In the genomic region with DNA sequence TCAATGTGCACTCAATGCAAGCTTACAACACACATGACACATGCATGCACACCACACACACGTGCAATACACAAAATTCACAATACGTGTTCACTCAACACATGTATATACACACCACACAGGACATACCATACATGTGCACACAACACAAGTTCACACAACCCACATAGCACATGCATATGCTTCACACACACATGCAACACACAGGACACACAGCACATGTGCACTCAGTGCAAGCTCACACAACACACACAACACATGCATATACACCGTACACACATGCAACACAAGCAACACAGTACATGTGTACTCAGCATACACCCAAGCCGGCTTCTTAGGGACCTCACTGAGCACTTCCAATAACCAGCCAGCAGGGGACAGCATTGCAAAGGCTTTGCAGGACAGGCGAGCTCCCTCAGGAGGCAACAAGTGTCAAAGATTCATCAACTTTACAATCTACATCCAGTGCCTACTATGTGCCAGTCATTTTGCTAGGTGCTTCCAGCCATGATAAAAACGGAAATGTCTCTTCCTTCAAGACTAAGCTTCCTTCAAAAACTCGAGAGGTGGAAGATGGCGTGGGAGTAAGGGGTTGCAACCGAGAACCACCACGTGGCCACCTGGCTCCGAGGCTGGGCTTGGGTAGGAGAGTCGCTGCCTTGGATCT, we compare ENCODE assay signal across 8 cellular contexts.
DNase-seq lines count a peak whose midpoint lies in the region; ATAC-seq, FAIRE-seq and TF ChIP-seq lines count a peak whose summit lies in the region.

No MANE protein-coding gene starts in this region.

- H3K36me3 ChIP-seq in tibial artery, result no peaks in the 10 kb centered on the region

- peaks cover 3 to 48% (median 29%) of the 10 kb centered on the region in 4 donors for H3K4me1 ChIP-seq in tibial artery

- H3K27ac ChIP-seq in tibial artery, result no peak overlapping the region

- no peak overlapping the region for H3K4me3 ChIP-seq in tibial artery

- no peak overlapping the region for H3K27ac Mint-ChIP-seq in osteocyte (ENCODE audit: unreplicated experiment)

- no peak overlapping the region for H3K4me3 Mint-ChIP-seq in osteocyte (ENCODE audit: unreplicated experiment)

- H3K9me3 ChIP-seq in tibial artery, result no peaks in the 10 kb centered on the region

- no peaks in the 10 kb centered on the region for H3K27me3 Mint-ChIP-seq in osteocyte (ENCODE audit: unreplicated experiment)

- H3K9me3 Mint-ChIP-seq in osteocyte (ENCODE audit: unreplicated experiment), result peaks cover 4% of the 10 kb centered on the region

- peak; percentile 96 for TF ChIP-seq CTCF in osteocyte (IDR thresholded peaks at IDR 0.05)
- peak; percentile 98 for TF ChIP-seq CTCF in tibial artery (IDR thresholded peaks at IDR 0.05)

- FAIRE-seq in frontal cortex (lab: Jason Lieb, UNC), result no peak

- DNase-seq in COR-L47 (lab: John Stamatoyannopoulos, UW), result peak; percentile 34
- DNase-seq in HuH-7 (ENCODE audit: low spot score), result peak; percentile 75
- peak; percentile 38 for DNase-seq in SHP77 treated with DMSO at 0.1 percent for 48 hours (lab: John Stamatoyannopoulos, UW)
- peak; percentile 31 for DNase-seq in activated T-helper 9 cell treated with anti-CD3 and anti-CD28 coated beads, Interleukin-2, amount 50 U/mL, for 16 hours (ENCODE audit: low read depth)
- peak; percentile 42 to 74 for DNase-seq in frontal cortex (ENCODE audit: low spot score in 2 of 2)
- DNase-seq in osteocyte (ENCODE audit: extremely low spot score, unreplicated experiment), result peak; percentile 88
- DNase-seq in tibial artery, result peak; percentile 77 to 87

- intact Hi-C loops in tibial artery (cut with DNase I; ENCODE audit: low total_unique reads), result loop anchor here (5.0 kb wide), 1 partner anchor 261 kb away; no protein-coding TSS in a partner anchor

- peaks cover 54% of the 10 kb centered on the region for H3K4me1 Mint-ChIP-seq in osteocyte (ENCODE audit: unreplicated experiment)

- H3K27me3 ChIP-seq in tibial artery, result no peaks in the 10 kb centered on the region

- H3K36me3 Mint-ChIP-seq in osteocyte (ENCODE audit: unreplicated experiment), result no peaks in the 10 kb centered on the region

- ATAC-seq in GM19467 (IDR thresholded peaks at IDR 0.05; ENCODE audit: unreplicated experiment), result peak; percentile 67

Comparison
In these comparisons a context has a peak if more than half of its experiments do, and no peak if none do; other contexts are left out.
1. DNase-seq: peak in every context shown above with its lines; median percentile 88 in osteocyte; 82 in tibial artery; 75 in HuH-7; 58 in frontal cortex; 38 in SHP77 treated with DMSO at 0.1 percent for 48 hours; 34 in COR-L47; 31 in activated T-helper 9 cell treated with anti-CD3 and anti-CD28 coated beads, Interleukin-2, amount 50 U/mL, for 16 hours.